4 cellular contexts compared by ENCODE assay signal in genomic region chr10:67452892-67453291, GRCh38.
"Had no signal": no experiment of that assay in that cellular context is flagged by ENCODE, and none has a peak within 500 bp of the region (broad histone marks: within the 10 kb centered on the region; RNA-seq: fewer than 3 reads in every experiment).

No MANE protein-coding gene starts in this region.

- DNase-seq: H9, HCEC 1CT, IMR-90 had no signal

- H3K4me1 Mint-ChIP-seq: GM23338, H9 had no signal

- H3K4me3 Mint-ChIP-seq: GM23338, H9 had no signal

- H3K4me2 ChIP-seq: GM23338 had no signal

- H3K27ac Mint-ChIP-seq: GM23338, H9 had no signal

- H3K4me3 ChIP-seq: GM23338 had no signal

- ATAC-seq: GM23338 had no signal
